ENCODE assay signal across 11 cellular contexts in genomic region chr3:187014417-187014864, GRCh38.
DNase-seq lines count a peak whose midpoint lies in the region; ATAC-seq and TF ChIP-seq lines count a peak whose summit lies in the region.
"Had no signal": no experiment of that assay in that cellular context is flagged by ENCODE, and none has a peak within 500 bp of the region (broad histone marks: within the 10 kb centered on the region; RNA-seq: fewer than 3 reads in every experiment).

No MANE protein-coding gene starts in this region.

- H3K4me1 ChIP-seq in neuronal stem cell (ENCODE audit: control insufficient read depth in 2 of 2, insufficient read depth in 1 of 2, low read depth in 1 of 2, low read length in 2 of 2) (no peaks in the 10 kb centered on the region), tibial nerve (peaks cover 0 to 34% (median 22%) of the 10 kb centered on the region in 4 donors)

- H3K4me3 ChIP-seq in LNCaP clone FGC (ENCODE audit: low read depth, low read length) (no peak overlapping the region), neuronal stem cell (ENCODE audit: low read length in 2 of 2) (no peak overlapping the region), tibial nerve (no peak overlapping the region)
- H3K4me3 ChIP-seq: heart left ventricle had no signal

- H3K9ac ChIP-seq in neuronal stem cell (ENCODE audit: low read depth, low read length, poor library complexity): no peak overlapping the region

- H3K27ac Mint-ChIP-seq in effector memory CD8-positive, alpha-beta T cell: peak overlapping the region; percentile 73 to 88
- peak overlapping the region; percentile 5 for H3K27ac Mint-ChIP-seq in osteocyte (ENCODE audit: unreplicated experiment)

- no peak for TF ChIP-seq POLR2A in tibial nerve (IDR thresholded peaks at IDR 0.05)

- no peak overlapping the region for H3K4ac ChIP-seq in neuronal stem cell (ENCODE audit: low read length)

- H3K18ac ChIP-seq in neuronal stem cell (ENCODE audit: low read length): no peak overlapping the region

- no peaks in the 10 kb centered on the region for H3K9me3 Mint-ChIP-seq in effector memory CD8-positive, alpha-beta T cell
- H3K9me3 Mint-ChIP-seq in osteocyte (ENCODE audit: unreplicated experiment): no peaks in the 10 kb centered on the region

- TF ChIP-seq EP300 in tibial nerve (IDR thresholded peaks at IDR 0.05): peak in 1 of 2 donors; percentile 37

- H3K14ac ChIP-seq in neuronal stem cell (ENCODE audit: low read length): no peak overlapping the region

- WGBS in neuronal stem cell (ENCODE audit: extremely low coverage in 2 of 2, insufficient read length in 2 of 2, insufficient replicate concordance in 1 of 2), 2 donors: no CpG with 5 or more reads among the region's 2 CpGs
- WGBS in tibial nerve, 2 donors: 24 to 34% methylated on average over 2 of the region's 2 CpGs

- DNase-seq in LNCaP clone FGC (ENCODE audit: low read depth) (peak; percentile 46), osteocyte (ENCODE audit: extremely low spot score, unreplicated experiment) (peak; percentile 70), neuronal stem cell (ENCODE audit: low spot score) (no peak), tibial nerve (ENCODE audit: low spot score in 2 of 2) (no peak), HT-29 (ENCODE audit: low spot score) (no peak)
- DNase-seq in effector memory CD8-positive, alpha-beta T cell: no peak
- DNase-seq: heart left ventricle, NCI-H1105 treated with DMSO at 0.1 percent for 48 hours had no signal

- H3K4me3 Mint-ChIP-seq in effector memory CD8-positive, alpha-beta T cell: no peak overlapping the region
- H3K4me3 Mint-ChIP-seq in osteocyte (ENCODE audit: unreplicated experiment): no peak overlapping the region

- no peak overlapping the region for H2BK120ac ChIP-seq in neuronal stem cell (ENCODE audit: low read depth, low read length)

- H2BK5ac ChIP-seq in neuronal stem cell (ENCODE audit: low read length): no peak overlapping the region

- no peak overlapping the region for H4K8ac ChIP-seq in neuronal stem cell (ENCODE audit: low read depth, low read length)

- TF ChIP-seq CTCF in C4-2B (conservative IDR thresholded peaks at IDR 0.05): no peak
- TF ChIP-seq CTCF in LNCaP clone FGC (IDR thresholded peaks at IDR 0.05; ENCODE audit: control insufficient read depth, extremely low read depth, insufficient read depth): no peak
- TF ChIP-seq CTCF in osteocyte (IDR thresholded peaks at IDR 0.05): no peak
- no peak for TF ChIP-seq CTCF in tibial nerve (IDR thresholded peaks at IDR 0.05)

- H3K27ac ChIP-seq in C4-2B: peak overlapping the region; percentile 35
- H3K27ac ChIP-seq in neuronal stem cell (replicated peaks; ENCODE audit: low read length): no peak overlapping the region
- H3K27ac ChIP-seq in tibial nerve: no peak overlapping the region
- H3K27ac ChIP-seq: HL-60 had no signal

- no peak overlapping the region for H2AK5ac ChIP-seq in neuronal stem cell (ENCODE audit: low read depth, low read length)

- H3K23ac ChIP-seq in neuronal stem cell (ENCODE audit: low read depth, low read length, poor library complexity): no peak overlapping the region

- H3K27me3 ChIP-seq in neuronal stem cell (ENCODE audit: control insufficient read depth in 3 of 3, insufficient read depth in 3 of 3, low read depth in 1 of 3, low read length in 3 of 3): no peaks in the 10 kb centered on the region
- H3K27me3 ChIP-seq in tibial nerve: no peaks in the 10 kb centered on the region
- H3K27me3 ChIP-seq: heart left ventricle had no signal

- H2AFZ ChIP-seq in neuronal stem cell (ENCODE audit: low read length): no peak overlapping the region

- no peaks in the 10 kb centered on the region for H3K9me3 ChIP-seq in neuronal stem cell (replicated peaks in 1 of 2; ENCODE audit: control insufficient read depth in 2 of 2, insufficient read depth in 1 of 2, low read depth in 1 of 2, low read length in 2 of 2)
- H3K9me3 ChIP-seq in tibial nerve: no peaks in the 10 kb centered on the region
- H3K9me3 ChIP-seq: heart left ventricle had no signal

- no peak for ATAC-seq in effector memory CD8-positive, alpha-beta T cell (replicated peaks)
- no peak for ATAC-seq in GM21367 (IDR thresholded peaks at IDR 0.05; ENCODE audit: unreplicated experiment)

- H3K4me2 ChIP-seq in neuronal stem cell (ENCODE audit: insufficient read depth, low read length, poor library complexity, severe bottlenecking): no peak overlapping the region

- H3K4me1 Mint-ChIP-seq in effector memory CD8-positive, alpha-beta T cell (ENCODE audit: low read depth in 2 of 2): peaks cover 53 to 69% of the 10 kb centered on the region in 2 donors
- peaks cover 36% of the 10 kb centered on the region for H3K4me1 Mint-ChIP-seq in osteocyte (ENCODE audit: unreplicated experiment)

- no peak overlapping the region for H2BK15ac ChIP-seq in neuronal stem cell (ENCODE audit: low read length)

- H3K79me1 ChIP-seq in neuronal stem cell (ENCODE audit: low read depth, low read length): peaks cover 2% of the 10 kb centered on the region

- H2BK12ac ChIP-seq in neuronal stem cell (ENCODE audit: low read length): no peak overlapping the region

- no peaks in the 10 kb centered on the region for H3K27me3 Mint-ChIP-seq in effector memory CD8-positive, alpha-beta T cell
- H3K27me3 Mint-ChIP-seq in osteocyte (ENCODE audit: unreplicated experiment): no peaks in the 10 kb centered on the region

- peaks cover 0 to 5% of the 10 kb centered on the region in 2 donors for H3K36me3 ChIP-seq in neuronal stem cell (replicated peaks in 1 of 2; ENCODE audit: control insufficient read depth in 2 of 2, insufficient read depth in 2 of 2, low read length in 2 of 2)
- no peaks in the 10 kb centered on the region for H3K36me3 ChIP-seq in tibial nerve

- H3K36me3 Mint-ChIP-seq in effector memory CD8-positive, alpha-beta T cell (ENCODE audit: insufficient read depth): peaks cover 45% of the 10 kb centered on the region
- peaks cover 21% of the 10 kb centered on the region for H3K36me3 Mint-ChIP-seq in osteocyte (ENCODE audit: unreplicated experiment)

- H4K91ac ChIP-seq in neuronal stem cell (ENCODE audit: low read depth, low read length, poor library complexity): no peak overlapping the region

Comparison
In these comparisons a context has a peak if more than half of its experiments do, and no peak if none do; other contexts are left out.
1. DNase-seq: peak in LNCaP clone FGC (single experiment) and osteocyte (single experiment); none in effector memory CD8-positive, alpha-beta T cell (0 of 3), neuronal stem cell (single experiment), tibial nerve (0 of 2) and HT-29 (single experiment).